9 cellular contexts compared by ENCODE assay signal in genomic region chr6:41801380-41801779, GRCh38.
DNase-seq lines count a peak whose midpoint lies in the region; ATAC-seq and TF ChIP-seq lines count a peak whose summit lies in the region.
"Had no signal": no experiment of that assay in that cellular context is flagged by ENCODE, and none has a peak within 500 bp of the region (broad histone marks: within the 10 kb centered on the region; RNA-seq: fewer than 3 reads in every experiment).

No MANE protein-coding gene starts in this region.

- CTCF ChIA-PET in AG04449 (lab: Yijun Ruan, JAX) (interaction anchor here (0.7 to 4.0 kb wide), 31 partner anchors 9 to 363 kb away, joined by 3 to 201 read pairs (median 4); partner anchors contain the start of genes BYSL, CCND3, MED20 and TAF8), RWPE1 (lab: Yijun Ruan, JAX) (interaction anchor here (0.6 to 1.9 kb wide), 6 partner anchors 18 to 243 kb away, joined by 3 to 14 read pairs (median 4); no protein-coding TSS in a partner anchor)

- no peak overlapping the region for H3K4me3 ChIP-seq in AG04449 (ENCODE audit: low read depth, low read length)

- no peak for DNase-seq in AG04449 (ENCODE audit: low read depth, low spot score)
- no peak for DNase-seq in RWPE1 (ENCODE audit: low spot score)
- DNase-seq in fibroblast of the conjunctiva (ENCODE audit: low read depth) = peak; percentile 16
- no peak for DNase-seq in NCI-H748 treated with DMSO at 0.1 percent for 48 hours (lab: John Stamatoyannopoulos, UW)
- DNase-seq: activated naive CD8-positive, alpha-beta T cell treated with anti-CD3 and anti-CD28 coated beads, Interleukin-2, amount 10 ng/mL, durations not matched to agents 7 days and 5 days had no signal

- no peak for ATAC-seq in HG02938 (IDR thresholded peaks at IDR 0.05; ENCODE audit: unreplicated experiment)
- no peak for ATAC-seq in HG03025 (IDR thresholded peaks at IDR 0.05; ENCODE audit: low FRiP score, unreplicated experiment)
- ATAC-seq in HG03442 (IDR thresholded peaks at IDR 0.05; ENCODE audit: unreplicated experiment) = no peak

- POLR2A ChIA-PET in AG04449 (lab: Yijun Ruan, JAX) (no interaction called here), RWPE1 (lab: Yijun Ruan, JAX; ENCODE audit: low non-redundant PET) (no interaction called here)

- TF ChIP-seq CTCF in AG04449 (IDR thresholded peaks at IDR 0.05; ENCODE audit: insufficient read depth, low read length, missing control alignments) (peak; percentile 60), GM12873 (IDR thresholded peaks at IDR 0.05; ENCODE audit: insufficient read depth, low read depth, low read length, missing control alignments) (peak; percentile 46), RWPE1 (conservative IDR thresholded peaks at IDR 0.05; ENCODE audit: low read depth) (peak; percentile 47)

- no peak overlapping the region for H3K27ac ChIP-seq in RWPE1
